3 cellular contexts compared by ENCODE assay signal in the genomic region with DNA sequence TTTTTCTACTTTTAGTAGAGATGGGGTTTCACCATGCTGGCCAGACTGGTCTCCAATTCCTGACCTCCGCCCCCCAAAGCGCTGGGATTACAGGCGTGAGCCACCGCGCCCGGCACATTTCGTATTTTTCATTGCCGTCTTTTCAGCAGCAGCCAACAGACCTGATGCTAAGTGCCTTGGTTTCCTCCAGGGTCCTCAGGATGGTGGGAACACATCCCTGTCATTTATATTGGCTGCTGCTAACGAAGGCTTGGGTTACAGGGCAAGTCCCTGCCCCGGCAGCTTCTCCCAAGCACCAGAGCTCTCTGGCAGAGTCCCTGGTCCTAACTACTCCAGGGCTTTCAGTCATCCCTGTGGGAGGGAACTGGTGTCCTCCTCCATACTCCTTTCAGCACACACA.
TF ChIP-seq lines count a peak whose summit lies in the region.

No MANE protein-coding gene starts in this region.

TF ChIP-seq in SK-N-SH, 30 proteins besides CTCF, POLR2A, EP300 and RAD21:
- TF ChIP-seq JUND (IDR thresholded peaks at IDR 0.05) (no peak), TEAD4 (IDR thresholded peaks at IDR 0.05; ENCODE audit: borderline replicate concordance, insufficient read depth) (no peak)

TF ChIP-seq in SK-N-SH treated with all-trans-retinoic acid at 6 μM for 48 hours, 23 proteins besides CTCF, POLR2A, EP300 and RAD21:
- TF ChIP-seq BACH2 (CRISPR knock-in tag; IDR thresholded peaks at IDR 0.05; ENCODE audit: borderline replicate concordance) (no peak), OSR1 (CRISPR knock-in tag; IDR thresholded peaks at IDR 0.05) (no peak), ARNTL (CRISPR knock-in tag; IDR thresholded peaks at IDR 0.05; ENCODE audit: borderline replicate concordance, low read depth) (no peak), ZNF565 (CRISPR knock-in tag; conservative IDR thresholded peaks at IDR 0.05; ENCODE audit: low read depth) (no peak), ZNF8 (CRISPR knock-in tag; IDR thresholded peaks at IDR 0.05) (no peak)
- TF ChIP-seq, protein P1, sequence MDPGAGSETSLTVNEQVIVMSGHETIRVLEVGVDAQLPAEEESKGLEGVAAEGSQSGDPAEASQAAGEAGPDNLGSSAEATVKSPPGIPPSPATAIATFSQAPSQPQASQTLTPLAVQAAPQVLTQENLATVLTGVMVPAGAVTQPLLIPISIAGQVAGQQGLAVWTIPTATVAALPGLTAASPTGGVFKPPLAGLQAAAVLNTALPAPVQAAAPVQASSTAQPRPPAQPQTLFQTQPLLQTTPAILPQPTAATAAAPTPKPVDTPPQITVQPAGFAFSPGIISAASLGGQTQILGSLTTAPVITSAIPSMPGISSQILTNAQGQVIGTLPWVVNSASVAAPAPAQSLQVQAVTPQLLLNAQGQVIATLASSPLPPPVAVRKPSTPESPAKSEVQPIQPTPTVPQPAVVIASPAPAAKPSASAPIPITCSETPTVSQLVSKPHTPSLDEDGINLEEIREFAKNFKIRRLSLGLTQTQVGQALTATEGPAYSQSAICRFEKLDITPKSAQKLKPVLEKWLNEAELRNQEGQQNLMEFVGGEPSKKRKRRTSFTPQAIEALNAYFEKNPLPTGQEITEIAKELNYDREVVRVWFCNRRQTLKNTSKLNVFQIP (CRISPR knock-in tag; IDR thresholded peaks at IDR 0.05; ENCODE audit: borderline replicate concordance, low read depth): no peak
- TF ChIP-seq, protein P2, sequence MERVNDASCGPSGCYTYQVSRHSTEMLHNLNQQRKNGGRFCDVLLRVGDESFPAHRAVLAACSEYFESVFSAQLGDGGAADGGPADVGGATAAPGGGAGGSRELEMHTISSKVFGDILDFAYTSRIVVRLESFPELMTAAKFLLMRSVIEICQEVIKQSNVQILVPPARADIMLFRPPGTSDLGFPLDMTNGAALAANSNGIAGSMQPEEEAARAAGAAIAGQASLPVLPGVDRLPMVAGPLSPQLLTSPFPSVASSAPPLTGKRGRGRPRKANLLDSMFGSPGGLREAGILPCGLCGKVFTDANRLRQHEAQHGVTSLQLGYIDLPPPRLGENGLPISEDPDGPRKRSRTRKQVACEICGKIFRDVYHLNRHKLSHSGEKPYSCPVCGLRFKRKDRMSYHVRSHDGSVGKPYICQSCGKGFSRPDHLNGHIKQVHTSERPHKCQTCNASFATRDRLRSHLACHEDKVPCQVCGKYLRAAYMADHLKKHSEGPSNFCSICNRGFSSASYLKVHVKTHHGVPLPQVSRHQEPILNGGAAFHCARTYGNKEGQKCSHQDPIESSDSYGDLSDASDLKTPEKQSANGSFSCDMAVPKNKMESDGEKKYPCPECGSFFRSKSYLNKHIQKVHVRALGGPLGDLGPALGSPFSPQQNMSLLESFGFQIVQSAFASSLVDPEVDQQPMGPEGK (CRISPR knock-in tag; IDR thresholded peaks at IDR 0.05; ENCODE audit: borderline replicate concordance): no peak
- TF ChIP-seq, protein P3, sequence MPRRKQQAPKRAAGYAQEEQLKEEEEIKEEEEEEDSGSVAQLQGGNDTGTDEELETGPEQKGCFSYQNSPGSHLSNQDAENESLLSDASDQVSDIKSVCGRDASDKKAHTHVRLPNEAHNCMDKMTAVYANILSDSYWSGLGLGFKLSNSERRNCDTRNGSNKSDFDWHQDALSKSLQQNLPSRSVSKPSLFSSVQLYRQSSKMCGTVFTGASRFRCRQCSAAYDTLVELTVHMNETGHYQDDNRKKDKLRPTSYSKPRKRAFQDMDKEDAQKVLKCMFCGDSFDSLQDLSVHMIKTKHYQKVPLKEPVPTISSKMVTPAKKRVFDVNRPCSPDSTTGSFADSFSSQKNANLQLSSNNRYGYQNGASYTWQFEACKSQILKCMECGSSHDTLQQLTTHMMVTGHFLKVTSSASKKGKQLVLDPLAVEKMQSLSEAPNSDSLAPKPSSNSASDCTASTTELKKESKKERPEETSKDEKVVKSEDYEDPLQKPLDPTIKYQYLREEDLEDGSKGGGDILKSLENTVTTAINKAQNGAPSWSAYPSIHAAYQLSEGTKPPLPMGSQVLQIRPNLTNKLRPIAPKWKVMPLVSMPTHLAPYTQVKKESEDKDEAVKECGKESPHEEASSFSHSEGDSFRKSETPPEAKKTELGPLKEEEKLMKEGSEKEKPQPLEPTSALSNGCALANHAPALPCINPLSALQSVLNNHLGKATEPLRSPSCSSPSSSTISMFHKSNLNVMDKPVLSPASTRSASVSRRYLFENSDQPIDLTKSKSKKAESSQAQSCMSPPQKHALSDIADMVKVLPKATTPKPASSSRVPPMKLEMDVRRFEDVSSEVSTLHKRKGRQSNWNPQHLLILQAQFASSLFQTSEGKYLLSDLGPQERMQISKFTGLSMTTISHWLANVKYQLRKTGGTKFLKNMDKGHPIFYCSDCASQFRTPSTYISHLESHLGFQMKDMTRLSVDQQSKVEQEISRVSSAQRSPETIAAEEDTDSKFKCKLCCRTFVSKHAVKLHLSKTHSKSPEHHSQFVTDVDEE (CRISPR knock-in tag; IDR thresholded peaks at IDR 0.05): no peak

TF ChIP-seq in IMR-90, 13 proteins besides CTCF, POLR2A, EP300 and RAD21:
- TF ChIP-seq CEBPB (IDR thresholded peaks at IDR 0.05; ENCODE audit: low read depth, low read length) (no peak), FOS (IDR thresholded peaks at IDR 0.05; ENCODE audit: low read depth, low read length) (no peak), CHD1 (IDR thresholded peaks at IDR 0.05; ENCODE audit: low read depth, low read length) (no peak), MXI1 (IDR thresholded peaks at IDR 0.05; ENCODE audit: borderline replicate concordance, low read depth, low read length) (no peak), RCOR1 (IDR thresholded peaks at IDR 0.05; ENCODE audit: insufficient replicate concordance, low read length) (no peak), MAFK (IDR thresholded peaks at IDR 0.05; ENCODE audit: low read depth, low read length) (no peak), BHLHE40 (IDR thresholded peaks at IDR 0.05; ENCODE audit: low read depth, low read length) (no peak), NFE2L2 (IDR thresholded peaks at IDR 0.05; ENCODE audit: low read depth, low read length) (no peak), MAZ (IDR thresholded peaks at IDR 0.05; ENCODE audit: borderline replicate concordance, low read depth, low read length) (no peak), SMC3 (IDR thresholded peaks at IDR 0.05; ENCODE audit: low read depth, low read length) (no peak)
- TF ChIP-seq, protein P4, sequence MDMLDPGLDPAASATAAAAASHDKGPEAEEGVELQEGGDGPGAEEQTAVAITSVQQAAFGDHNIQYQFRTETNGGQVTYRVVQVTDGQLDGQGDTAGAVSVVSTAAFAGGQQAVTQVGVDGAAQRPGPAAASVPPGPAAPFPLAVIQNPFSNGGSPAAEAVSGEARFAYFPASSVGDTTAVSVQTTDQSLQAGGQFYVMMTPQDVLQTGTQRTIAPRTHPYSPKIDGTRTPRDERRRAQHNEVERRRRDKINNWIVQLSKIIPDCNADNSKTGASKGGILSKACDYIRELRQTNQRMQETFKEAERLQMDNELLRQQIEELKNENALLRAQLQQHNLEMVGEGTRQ (IDR thresholded peaks at IDR 0.05; ENCODE audit: low read depth, low read length): no peak
- TF ChIP-seq, protein P5, sequence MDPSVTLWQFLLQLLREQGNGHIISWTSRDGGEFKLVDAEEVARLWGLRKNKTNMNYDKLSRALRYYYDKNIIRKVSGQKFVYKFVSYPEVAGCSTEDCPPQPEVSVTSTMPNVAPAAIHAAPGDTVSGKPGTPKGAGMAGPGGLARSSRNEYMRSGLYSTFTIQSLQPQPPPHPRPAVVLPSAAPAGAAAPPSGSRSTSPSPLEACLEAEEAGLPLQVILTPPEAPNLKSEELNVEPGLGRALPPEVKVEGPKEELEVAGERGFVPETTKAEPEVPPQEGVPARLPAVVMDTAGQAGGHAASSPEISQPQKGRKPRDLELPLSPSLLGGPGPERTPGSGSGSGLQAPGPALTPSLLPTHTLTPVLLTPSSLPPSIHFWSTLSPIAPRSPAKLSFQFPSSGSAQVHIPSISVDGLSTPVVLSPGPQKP (IDR thresholded peaks at IDR 0.05; ENCODE audit: borderline replicate concordance, low read depth, low read length): no peak
